In genomic region chr6:13886949-13887348, GRCh38 we compare ENCODE assay signal across 9 cellular contexts. TPM values are rescaled to one million over a fixed set of nuclear protein-coding genes. Genes with fewer than 3 reads are reported as not detected.
"Had no signal": no experiment of that assay in that cellular context is flagged by ENCODE, and none has a peak within 500 bp of the region (broad histone marks: within the 10 kb centered on the region; RNA-seq: fewer than 3 reads in every experiment).

No MANE protein-coding gene starts in this region.

- H3K4me3 Mint-ChIP-seq: GM23338, H9, HFFc6 had no signal

- H3K4me3 ChIP-seq: GM23338, K562 had no signal

- H3K27ac Mint-ChIP-seq: GM23338, H9, HFFc6 had no signal

- ATAC-seq: GM23338, K562 had no signal

- H3K4me1 Mint-ChIP-seq: GM23338, H9 had no signal

- H3K27ac ChIP-seq: HL-60 had no signal

- DNase-seq: H9, HCEC 1CT, HFFc6, IMR-90, KG1 had no signal

RNA-seq across cellular contexts. Expression of gene RNF182, which starts 37.8 kb away (rescaled TPM):
- total RNA-seq: HT-29 had no signal
